In the genomic region with DNA sequence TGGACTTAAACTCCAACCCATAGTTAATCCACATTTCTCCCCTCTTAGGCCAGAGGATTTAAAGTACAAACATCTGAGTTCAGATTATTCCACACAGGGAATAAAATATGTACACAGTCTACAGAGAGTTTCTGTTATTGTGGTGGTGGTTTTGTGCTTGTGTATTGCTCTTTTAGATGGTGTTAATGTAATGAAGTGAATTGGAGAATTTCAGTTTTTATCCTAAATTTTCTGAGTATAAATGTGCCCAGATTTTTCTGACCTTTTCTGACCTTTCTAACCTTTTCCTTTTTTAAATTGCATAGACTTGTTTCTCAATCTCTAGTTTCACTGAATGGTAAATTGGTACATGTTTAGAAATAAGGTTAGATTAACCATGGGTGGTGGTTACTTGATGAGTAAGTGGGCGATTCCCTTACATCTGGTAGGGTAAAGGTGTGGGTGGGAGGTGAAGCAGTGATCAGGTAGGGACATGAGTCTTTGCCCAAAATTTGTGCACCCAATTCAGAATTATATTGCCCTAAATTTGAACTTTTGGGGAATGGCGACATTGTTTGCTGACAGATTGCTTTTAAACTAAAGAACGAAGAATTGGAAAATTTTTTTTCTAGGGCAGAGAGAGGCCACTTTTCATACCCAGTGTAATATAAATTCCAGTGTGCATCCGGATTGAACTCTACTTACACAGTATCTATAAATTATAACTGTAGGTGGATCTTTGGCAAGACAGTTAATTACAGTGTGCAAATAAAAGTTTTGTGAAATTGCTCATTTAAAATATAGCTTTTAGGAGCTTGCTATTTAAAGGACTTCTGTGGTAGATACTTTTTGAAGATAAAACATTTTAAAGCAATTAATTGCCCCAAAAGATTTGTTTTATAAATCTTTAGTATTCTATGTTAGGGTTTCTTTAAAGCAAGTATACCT, we compare ENCODE assay signal across 13 cellular contexts.
A peak's percentile ranks its signal among the peaks of the same experiment; 100 is the strongest.
DNase-seq lines count a peak whose midpoint lies in the region; ATAC-seq, FAIRE-seq and TF ChIP-seq lines count a peak whose summit lies in the region.
"Had no signal": no experiment of that assay in that cellular context is flagged by ENCODE, and none has a peak within 500 bp of the region (broad histone marks: within the 10 kb centered on the region; RNA-seq: fewer than 3 reads in every experiment).

No MANE protein-coding gene starts in this region.

- H3K79me2 ChIP-seq in GM23248 (ENCODE audit: insufficient read depth), result peaks cover 81% of the 10 kb centered on the region

- no peaks in the 10 kb centered on the region for H3K9me2 ChIP-seq in GM23248 (ENCODE audit: insufficient read depth)

- no peak for ATAC-seq in upper lobe of left lung (ENCODE audit: low FRiP score in 2 of 2)
- ATAC-seq in sciatic nerve, result no peak

- H2AFZ ChIP-seq in GM23248, result peak overlapping the region; percentile 40; the same call in 1 of the 2 replicates

- TF ChIP-seq CTCF in bronchial epithelial cell (IDR thresholded peaks at IDR 0.05; ENCODE audit: insufficient read depth, low read length, severe bottlenecking), result no peak
- no peak for TF ChIP-seq CTCF in nephron (IDR thresholded peaks at IDR 0.05; ENCODE audit: unreplicated experiment in 3 of 3)
- TF ChIP-seq CTCF in upper lobe of left lung (IDR thresholded peaks at IDR 0.05), result no peak

- no peak for TF ChIP-seq EP300 in upper lobe of left lung (IDR thresholded peaks at IDR 0.05)

- H3K9me3 ChIP-seq in CD8-positive, alpha-beta memory T cell (ENCODE audit: low read length), result no peaks in the 10 kb centered on the region
- H3K9me3 ChIP-seq in GM23248 (ENCODE audit: low read depth), result no peaks in the 10 kb centered on the region
- no peaks in the 10 kb centered on the region for H3K9me3 ChIP-seq in upper lobe of left lung

- H3K27ac Mint-ChIP-seq in CD8-positive, alpha-beta memory T cell, result peak overlapping the region in 1 of 8 donors; percentile 14
- peak overlapping the region in 1 of 3 experiments; percentile 33 for H3K27ac Mint-ChIP-seq in nephron

- POLR2A ChIA-PET in CD8-positive, alpha-beta memory T cell (lab: Charles Lee), result no interaction called here

- no peak overlapping the region for H3K4me2 ChIP-seq in GM23248 (ENCODE audit: unreplicated experiment)

- H3K27me3 Mint-ChIP-seq in CD8-positive, alpha-beta memory T cell, result peaks cover 0 to 4% of the 10 kb centered on the region in 2 donors
- no peaks in the 10 kb centered on the region for H3K27me3 Mint-ChIP-seq in nephron (ENCODE audit: low read depth)
- H3K27me3 Mint-ChIP-seq: IgD-negative memory B cell had no signal

- DNase-seq in CD8-positive, alpha-beta memory T cell, result no peak
- DNase-seq in GM23248 (no peak), bronchial epithelial cell (ENCODE audit: low read depth) (peak; percentile 47), NCI-H2171 treated with DMSO at 0.1 percent for 48 hours (lab: John Stamatoyannopoulos, UW) (no peak), upper lobe of left lung (no peak), kidney tubule cell (ENCODE audit: low spot score) (no peak), sciatic nerve (ENCODE audit: low spot score) (no peak)
- DNase-seq: foreskin fibroblast, RPMI8226, T-helper 9 cell had no signal

- in situ Hi-C loops in GM23248 (cut with MboI), result no loop called here

- peak overlapping the region; percentile 55 for H3K27ac ChIP-seq in CD8-positive, alpha-beta memory T cell (ENCODE audit: low read depth, low read length)
- H3K27ac ChIP-seq in GM23248 (no peak overlapping the region), upper lobe of left lung (no peak overlapping the region)

- peak overlapping the region; percentile 55 for H3K9ac ChIP-seq in GM23248

- H4K20me1 ChIP-seq in GM23248 (ENCODE audit: insufficient read depth), result no peaks in the 10 kb centered on the region

- CTCF ChIA-PET in CD8-positive, alpha-beta memory T cell (lab: Charles Lee), result no interaction called here

- 94 to 98% methylated on average over 4 of the region's 4 CpGs for WGBS in GM23248 (ENCODE audit: low coverage in 1 of 2, low lambda C conversion rate in 2 of 2, missing lambda C conversion rate in 2 of 2), 2 experiments
- 66 to 89% methylated on average over 4 of the region's 4 CpGs for WGBS in upper lobe of left lung, 2 donors

- no peak overlapping the region for H3K4me3 ChIP-seq in CD8-positive, alpha-beta memory T cell (ENCODE audit: low read length)
- H3K4me3 ChIP-seq in GM23248, result peak overlapping the region; percentile 58; the same call in 1 of the 2 replicates
- no peak overlapping the region for H3K4me3 ChIP-seq in bronchial epithelial cell (ENCODE audit: low read depth, low read length)
- peak overlapping the region in 1 of 4 donors; percentile 11 for H3K4me3 ChIP-seq in upper lobe of left lung

- no peaks in the 10 kb centered on the region for H3F3A ChIP-seq in GM23248 (ENCODE audit: insufficient read depth)

- H3K4me3 Mint-ChIP-seq in CD8-positive, alpha-beta memory T cell, result peak overlapping the region in 1 of 7 donors; percentile 12
- peak overlapping the region in 2 of 3 experiments; percentile 47 to 79 for H3K4me3 Mint-ChIP-seq in nephron

- no peaks in the 10 kb centered on the region for H3K9me3 Mint-ChIP-seq in CD8-positive, alpha-beta memory T cell
- H3K9me3 Mint-ChIP-seq in nephron, result no peaks in the 10 kb centered on the region
- H3K9me3 Mint-ChIP-seq: IgD-negative memory B cell had no signal

- no peaks in the 10 kb centered on the region for H3K27me3 ChIP-seq in CD8-positive, alpha-beta memory T cell (ENCODE audit: insufficient read depth, low read length, poor library complexity, severe bottlenecking)
- H3K27me3 ChIP-seq in GM23248 (replicated peaks; ENCODE audit: insufficient read depth) (no peaks in the 10 kb centered on the region), bronchial epithelial cell (ENCODE audit: control insufficient read depth, insufficient read depth, low read length) (no peaks in the 10 kb centered on the region), upper lobe of left lung (no peaks in the 10 kb centered on the region)

- H3K36me3 Mint-ChIP-seq in CD8-positive, alpha-beta memory T cell, result no peaks in the 10 kb centered on the region
- no peaks in the 10 kb centered on the region for H3K36me3 Mint-ChIP-seq in nephron (ENCODE audit: low read depth)
- H3K36me3 Mint-ChIP-seq: IgD-negative memory B cell had no signal

- no peak for FAIRE-seq in bronchial epithelial cell (lab: Jason Lieb, UNC)
- FAIRE-seq: small intestine had no signal

- peaks cover 14% of the 10 kb centered on the region for H3K4me1 ChIP-seq in CD8-positive, alpha-beta memory T cell (ENCODE audit: insufficient read depth, low read length)
- H3K4me1 ChIP-seq in GM23248 (ENCODE audit: insufficient read depth) (peaks cover 29% of the 10 kb centered on the region), upper lobe of left lung (peaks cover 13 to 18% (median 16%) of the 10 kb centered on the region in 4 donors)

- H3K36me3 ChIP-seq in CD8-positive, alpha-beta memory T cell (ENCODE audit: insufficient read depth, low read length), result no peaks in the 10 kb centered on the region
- H3K36me3 ChIP-seq in GM23248 (ENCODE audit: low read depth), result no peaks in the 10 kb centered on the region
- H3K36me3 ChIP-seq in bronchial epithelial cell (ENCODE audit: control insufficient read depth, insufficient read depth, low read length), result no peaks in the 10 kb centered on the region
- no peaks in the 10 kb centered on the region for H3K36me3 ChIP-seq in upper lobe of left lung

- TF ChIP-seq POLR2A in upper lobe of left lung (IDR thresholded peaks at IDR 0.05), result no peak

- H3K4me1 Mint-ChIP-seq in CD8-positive, alpha-beta memory T cell, result peaks cover 34 to 40% (median 40%) of the 10 kb centered on the region in 3 donors
- H3K4me1 Mint-ChIP-seq in nephron, result peaks cover 49% of the 10 kb centered on the region

- intact Hi-C loops in sciatic nerve (cut with DNase I), result no loop called here
